In the genomic region with DNA sequence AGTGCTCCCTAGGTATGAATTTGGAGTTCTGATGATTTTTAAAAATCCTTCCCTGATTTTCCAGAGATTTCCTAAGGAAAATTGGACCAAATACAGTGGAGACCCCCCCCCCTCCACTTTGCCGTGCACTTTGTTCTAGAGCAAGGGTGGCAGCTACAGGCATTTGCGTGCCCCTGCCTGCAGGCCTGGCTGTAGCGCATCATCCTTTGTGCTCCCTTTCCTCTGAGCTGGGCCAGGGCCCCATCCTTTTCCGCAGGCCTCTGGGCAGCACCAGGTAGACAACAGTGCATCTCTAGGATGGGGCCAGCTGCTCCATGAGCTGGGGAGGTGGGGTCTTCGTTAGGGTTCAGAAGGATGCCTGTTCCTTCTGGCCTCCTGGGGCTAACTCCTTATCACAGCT, we compare ENCODE assay signal across 2 cellular contexts.
TF ChIP-seq lines count a peak whose summit lies in the region.

No MANE protein-coding gene starts in this region.

TF ChIP-seq in GM23338, 12 proteins besides CTCF, POLR2A, EP300 and RAD21 (continued from another document):
- TF ChIP-seq, protein P1, sequence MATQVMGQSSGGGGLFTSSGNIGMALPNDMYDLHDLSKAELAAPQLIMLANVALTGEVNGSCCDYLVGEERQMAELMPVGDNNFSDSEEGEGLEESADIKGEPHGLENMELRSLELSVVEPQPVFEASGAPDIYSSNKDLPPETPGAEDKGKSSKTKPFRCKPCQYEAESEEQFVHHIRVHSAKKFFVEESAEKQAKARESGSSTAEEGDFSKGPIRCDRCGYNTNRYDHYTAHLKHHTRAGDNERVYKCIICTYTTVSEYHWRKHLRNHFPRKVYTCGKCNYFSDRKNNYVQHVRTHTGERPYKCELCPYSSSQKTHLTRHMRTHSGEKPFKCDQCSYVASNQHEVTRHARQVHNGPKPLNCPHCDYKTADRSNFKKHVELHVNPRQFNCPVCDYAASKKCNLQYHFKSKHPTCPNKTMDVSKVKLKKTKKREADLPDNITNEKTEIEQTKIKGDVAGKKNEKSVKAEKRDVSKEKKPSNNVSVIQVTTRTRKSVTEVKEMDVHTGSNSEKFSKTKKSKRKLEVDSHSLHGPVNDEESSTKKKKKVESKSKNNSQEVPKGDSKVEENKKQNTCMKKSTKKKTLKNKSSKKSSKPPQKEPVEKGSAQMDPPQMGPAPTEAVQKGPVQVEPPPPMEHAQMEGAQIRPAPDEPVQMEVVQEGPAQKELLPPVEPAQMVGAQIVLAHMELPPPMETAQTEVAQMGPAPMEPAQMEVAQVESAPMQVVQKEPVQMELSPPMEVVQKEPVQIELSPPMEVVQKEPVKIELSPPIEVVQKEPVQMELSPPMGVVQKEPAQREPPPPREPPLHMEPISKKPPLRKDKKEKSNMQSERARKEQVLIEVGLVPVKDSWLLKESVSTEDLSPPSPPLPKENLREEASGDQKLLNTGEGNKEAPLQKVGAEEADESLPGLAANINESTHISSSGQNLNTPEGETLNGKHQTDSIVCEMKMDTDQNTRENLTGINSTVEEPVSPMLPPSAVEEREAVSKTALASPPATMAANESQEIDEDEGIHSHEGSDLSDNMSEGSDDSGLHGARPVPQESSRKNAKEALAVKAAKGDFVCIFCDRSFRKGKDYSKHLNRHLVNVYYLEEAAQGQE (IDR thresholded peaks at IDR 0.05; ENCODE audit: unreplicated experiment), result no peak
- TF ChIP-seq POLR2AphosphoS5 (IDR thresholded peaks at IDR 0.05; ENCODE audit: low read depth) (no peak), EZH2 (IDR thresholded peaks at IDR 0.05; ENCODE audit: low read depth, unreplicated experiment) (no peak), ZNF331 (CRISPR knock-in tag; IDR thresholded peaks at IDR 0.05; ENCODE audit: low read depth) (no peak), NANOG (IDR thresholded peaks at IDR 0.05; ENCODE audit: borderline replicate concordance) (no peak)
- TF ChIP-seq, protein P2, sequence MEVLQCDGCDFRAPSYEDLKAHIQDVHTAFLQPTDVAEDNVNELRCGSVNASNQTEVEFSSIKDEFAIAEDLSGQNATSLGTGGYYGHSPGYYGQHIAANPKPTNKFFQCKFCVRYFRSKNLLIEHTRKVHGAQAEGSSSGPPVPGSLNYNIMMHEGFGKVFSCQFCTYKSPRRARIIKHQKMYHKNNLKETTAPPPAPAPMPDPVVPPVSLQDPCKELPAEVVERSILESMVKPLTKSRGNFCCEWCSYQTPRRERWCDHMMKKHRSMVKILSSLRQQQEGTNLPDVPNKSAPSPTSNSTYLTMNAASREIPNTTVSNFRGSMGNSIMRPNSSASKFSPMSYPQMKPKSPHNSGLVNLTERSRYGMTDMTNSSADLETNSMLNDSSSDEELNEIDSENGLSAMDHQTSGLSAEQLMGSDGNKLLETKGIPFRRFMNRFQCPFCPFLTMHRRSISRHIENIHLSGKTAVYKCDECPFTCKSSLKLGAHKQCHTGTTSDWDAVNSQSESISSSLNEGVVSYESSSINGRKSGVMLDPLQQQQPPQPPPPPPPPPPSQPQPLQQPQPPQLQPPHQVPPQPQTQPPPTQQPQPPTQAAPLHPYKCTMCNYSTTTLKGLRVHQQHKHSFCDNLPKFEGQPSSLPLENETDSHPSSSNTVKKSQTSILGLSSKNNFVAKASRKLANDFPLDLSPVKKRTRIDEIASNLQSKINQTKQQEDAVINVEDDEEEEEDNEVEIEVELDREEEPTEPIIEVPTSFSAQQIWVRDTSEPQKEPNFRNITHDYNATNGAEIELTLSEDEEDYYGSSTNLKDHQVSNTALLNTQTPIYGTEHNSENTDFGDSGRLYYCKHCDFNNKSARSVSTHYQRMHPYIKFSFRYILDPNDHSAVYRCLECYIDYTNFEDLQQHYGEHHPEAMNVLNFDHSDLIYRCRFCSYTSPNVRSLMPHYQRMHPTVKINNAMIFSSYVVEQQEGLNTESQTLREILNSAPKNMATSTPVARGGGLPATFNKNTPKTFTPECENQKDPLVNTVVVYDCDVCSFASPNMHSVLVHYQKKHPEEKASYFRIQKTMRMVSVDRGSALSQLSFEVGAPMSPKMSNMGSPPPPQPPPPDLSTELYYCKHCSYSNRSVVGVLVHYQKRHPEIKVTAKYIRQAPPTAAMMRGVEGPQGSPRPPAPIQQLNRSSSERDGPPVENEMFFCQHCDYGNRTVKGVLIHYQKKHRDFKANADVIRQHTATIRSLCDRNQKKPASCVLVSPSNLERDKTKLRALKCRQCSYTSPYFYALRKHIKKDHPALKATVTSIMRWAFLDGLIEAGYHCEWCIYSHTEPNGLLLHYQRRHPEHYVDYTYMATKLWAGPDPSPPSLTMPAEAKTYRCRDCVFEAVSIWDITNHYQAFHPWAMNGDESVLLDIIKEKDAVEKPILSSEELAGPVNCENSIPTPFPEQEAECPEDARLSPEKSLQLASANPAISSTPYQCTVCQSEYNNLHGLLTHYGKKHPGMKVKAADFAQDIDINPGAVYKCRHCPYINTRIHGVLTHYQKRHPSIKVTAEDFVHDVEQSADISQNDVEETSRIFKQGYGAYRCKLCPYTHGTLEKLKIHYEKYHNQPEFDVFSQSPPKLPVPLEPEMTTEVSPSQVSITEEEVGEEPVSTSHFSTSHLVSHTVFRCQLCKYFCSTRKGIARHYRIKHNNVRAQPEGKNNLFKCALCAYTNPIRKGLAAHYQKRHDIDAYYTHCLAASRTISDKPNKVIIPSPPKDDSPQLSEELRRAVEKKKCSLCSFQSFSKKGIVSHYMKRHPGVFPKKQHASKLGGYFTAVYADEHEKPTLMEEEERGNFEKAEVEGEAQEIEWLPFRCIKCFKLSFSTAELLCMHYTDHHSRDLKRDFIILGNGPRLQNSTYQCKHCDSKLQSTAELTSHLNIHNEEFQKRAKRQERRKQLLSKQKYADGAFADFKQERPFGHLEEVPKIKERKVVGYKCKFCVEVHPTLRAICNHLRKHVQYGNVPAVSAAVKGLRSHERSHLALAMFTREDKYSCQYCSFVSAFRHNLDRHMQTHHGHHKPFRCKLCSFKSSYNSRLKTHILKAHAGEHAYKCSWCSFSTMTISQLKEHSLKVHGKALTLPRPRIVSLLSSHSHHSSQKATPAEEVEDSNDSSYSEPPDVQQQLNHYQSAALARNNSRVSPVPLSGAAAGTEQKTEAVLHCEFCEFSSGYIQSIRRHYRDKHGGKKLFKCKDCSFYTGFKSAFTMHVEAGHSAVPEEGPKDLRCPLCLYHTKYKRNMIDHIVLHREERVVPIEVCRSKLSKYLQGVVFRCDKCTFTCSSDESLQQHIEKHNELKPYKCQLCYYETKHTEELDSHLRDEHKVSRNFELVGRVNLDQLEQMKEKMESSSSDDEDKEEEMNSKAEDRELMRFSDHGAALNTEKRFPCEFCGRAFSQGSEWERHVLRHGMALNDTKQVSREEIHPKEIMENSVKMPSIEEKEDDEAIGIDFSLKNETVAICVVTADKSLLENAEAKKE (CRISPR knock-in tag; IDR thresholded peaks at IDR 0.05), result no peak
- TF ChIP-seq, protein P3, sequence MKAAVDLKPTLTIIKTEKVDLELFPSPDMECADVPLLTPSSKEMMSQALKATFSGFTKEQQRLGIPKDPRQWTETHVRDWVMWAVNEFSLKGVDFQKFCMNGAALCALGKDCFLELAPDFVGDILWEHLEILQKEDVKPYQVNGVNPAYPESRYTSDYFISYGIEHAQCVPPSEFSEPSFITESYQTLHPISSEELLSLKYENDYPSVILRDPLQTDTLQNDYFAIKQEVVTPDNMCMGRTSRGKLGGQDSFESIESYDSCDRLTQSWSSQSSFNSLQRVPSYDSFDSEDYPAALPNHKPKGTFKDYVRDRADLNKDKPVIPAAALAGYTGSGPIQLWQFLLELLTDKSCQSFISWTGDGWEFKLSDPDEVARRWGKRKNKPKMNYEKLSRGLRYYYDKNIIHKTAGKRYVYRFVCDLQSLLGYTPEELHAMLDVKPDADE (IDR thresholded peaks at IDR 0.05), result no peak

TF ChIP-seq in WTC11, 78 proteins besides CTCF, POLR2A, EP300 and RAD21 (continued from another document):
- TF ChIP-seq, protein P4, sequence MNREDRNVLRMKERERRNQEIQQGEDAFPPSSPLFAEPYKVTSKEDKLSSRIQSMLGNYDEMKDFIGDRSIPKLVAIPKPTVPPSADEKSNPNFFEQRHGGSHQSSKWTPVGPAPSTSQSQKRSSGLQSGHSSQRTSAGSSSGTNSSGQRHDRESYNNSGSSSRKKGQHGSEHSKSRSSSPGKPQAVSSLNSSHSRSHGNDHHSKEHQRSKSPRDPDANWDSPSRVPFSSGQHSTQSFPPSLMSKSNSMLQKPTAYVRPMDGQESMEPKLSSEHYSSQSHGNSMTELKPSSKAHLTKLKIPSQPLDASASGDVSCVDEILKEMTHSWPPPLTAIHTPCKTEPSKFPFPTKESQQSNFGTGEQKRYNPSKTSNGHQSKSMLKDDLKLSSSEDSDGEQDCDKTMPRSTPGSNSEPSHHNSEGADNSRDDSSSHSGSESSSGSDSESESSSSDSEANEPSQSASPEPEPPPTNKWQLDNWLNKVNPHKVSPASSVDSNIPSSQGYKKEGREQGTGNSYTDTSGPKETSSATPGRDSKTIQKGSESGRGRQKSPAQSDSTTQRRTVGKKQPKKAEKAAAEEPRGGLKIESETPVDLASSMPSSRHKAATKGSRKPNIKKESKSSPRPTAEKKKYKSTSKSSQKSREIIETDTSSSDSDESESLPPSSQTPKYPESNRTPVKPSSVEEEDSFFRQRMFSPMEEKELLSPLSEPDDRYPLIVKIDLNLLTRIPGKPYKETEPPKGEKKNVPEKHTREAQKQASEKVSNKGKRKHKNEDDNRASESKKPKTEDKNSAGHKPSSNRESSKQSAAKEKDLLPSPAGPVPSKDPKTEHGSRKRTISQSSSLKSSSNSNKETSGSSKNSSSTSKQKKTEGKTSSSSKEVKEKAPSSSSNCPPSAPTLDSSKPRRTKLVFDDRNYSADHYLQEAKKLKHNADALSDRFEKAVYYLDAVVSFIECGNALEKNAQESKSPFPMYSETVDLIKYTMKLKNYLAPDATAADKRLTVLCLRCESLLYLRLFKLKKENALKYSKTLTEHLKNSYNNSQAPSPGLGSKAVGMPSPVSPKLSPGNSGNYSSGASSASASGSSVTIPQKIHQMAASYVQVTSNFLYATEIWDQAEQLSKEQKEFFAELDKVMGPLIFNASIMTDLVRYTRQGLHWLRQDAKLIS (CRISPR knock-in tag; IDR thresholded peaks at IDR 0.05; ENCODE audit: borderline replicate concordance), result no peak
- TF ChIP-seq ATF1 (CRISPR knock-in tag; IDR thresholded peaks at IDR 0.05) (no peak), GRHL2 (CRISPR knock-in tag; IDR thresholded peaks at IDR 0.05; ENCODE audit: insufficient replicate concordance, severe bottlenecking) (no peak), SMAD4 (CRISPR knock-in tag; IDR thresholded peaks at IDR 0.05) (no peak), FOXK1 (CRISPR knock-in tag; IDR thresholded peaks at IDR 0.05) (no peak), ZNF317 (CRISPR knock-in tag; IDR thresholded peaks at IDR 0.05; ENCODE audit: borderline replicate concordance, low read depth) (no peak), CBFB (CRISPR knock-in tag; IDR thresholded peaks at IDR 0.05; ENCODE audit: low read depth) (no peak), MXD4 (CRISPR knock-in tag; IDR thresholded peaks at IDR 0.05; ENCODE audit: borderline replicate concordance) (no peak), ZNF232 (CRISPR knock-in tag; IDR thresholded peaks at IDR 0.05) (no peak)
- TF ChIP-seq, protein P5, sequence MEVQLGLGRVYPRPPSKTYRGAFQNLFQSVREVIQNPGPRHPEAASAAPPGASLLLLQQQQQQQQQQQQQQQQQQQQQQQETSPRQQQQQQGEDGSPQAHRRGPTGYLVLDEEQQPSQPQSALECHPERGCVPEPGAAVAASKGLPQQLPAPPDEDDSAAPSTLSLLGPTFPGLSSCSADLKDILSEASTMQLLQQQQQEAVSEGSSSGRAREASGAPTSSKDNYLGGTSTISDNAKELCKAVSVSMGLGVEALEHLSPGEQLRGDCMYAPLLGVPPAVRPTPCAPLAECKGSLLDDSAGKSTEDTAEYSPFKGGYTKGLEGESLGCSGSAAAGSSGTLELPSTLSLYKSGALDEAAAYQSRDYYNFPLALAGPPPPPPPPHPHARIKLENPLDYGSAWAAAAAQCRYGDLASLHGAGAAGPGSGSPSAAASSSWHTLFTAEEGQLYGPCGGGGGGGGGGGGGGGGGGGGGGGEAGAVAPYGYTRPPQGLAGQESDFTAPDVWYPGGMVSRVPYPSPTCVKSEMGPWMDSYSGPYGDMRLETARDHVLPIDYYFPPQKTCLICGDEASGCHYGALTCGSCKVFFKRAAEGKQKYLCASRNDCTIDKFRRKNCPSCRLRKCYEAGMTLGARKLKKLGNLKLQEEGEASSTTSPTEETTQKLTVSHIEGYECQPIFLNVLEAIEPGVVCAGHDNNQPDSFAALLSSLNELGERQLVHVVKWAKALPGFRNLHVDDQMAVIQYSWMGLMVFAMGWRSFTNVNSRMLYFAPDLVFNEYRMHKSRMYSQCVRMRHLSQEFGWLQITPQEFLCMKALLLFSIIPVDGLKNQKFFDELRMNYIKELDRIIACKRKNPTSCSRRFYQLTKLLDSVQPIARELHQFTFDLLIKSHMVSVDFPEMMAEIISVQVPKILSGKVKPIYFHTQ (CRISPR knock-in tag; IDR thresholded peaks at IDR 0.05), result no peak
- TF ChIP-seq, protein P6, sequence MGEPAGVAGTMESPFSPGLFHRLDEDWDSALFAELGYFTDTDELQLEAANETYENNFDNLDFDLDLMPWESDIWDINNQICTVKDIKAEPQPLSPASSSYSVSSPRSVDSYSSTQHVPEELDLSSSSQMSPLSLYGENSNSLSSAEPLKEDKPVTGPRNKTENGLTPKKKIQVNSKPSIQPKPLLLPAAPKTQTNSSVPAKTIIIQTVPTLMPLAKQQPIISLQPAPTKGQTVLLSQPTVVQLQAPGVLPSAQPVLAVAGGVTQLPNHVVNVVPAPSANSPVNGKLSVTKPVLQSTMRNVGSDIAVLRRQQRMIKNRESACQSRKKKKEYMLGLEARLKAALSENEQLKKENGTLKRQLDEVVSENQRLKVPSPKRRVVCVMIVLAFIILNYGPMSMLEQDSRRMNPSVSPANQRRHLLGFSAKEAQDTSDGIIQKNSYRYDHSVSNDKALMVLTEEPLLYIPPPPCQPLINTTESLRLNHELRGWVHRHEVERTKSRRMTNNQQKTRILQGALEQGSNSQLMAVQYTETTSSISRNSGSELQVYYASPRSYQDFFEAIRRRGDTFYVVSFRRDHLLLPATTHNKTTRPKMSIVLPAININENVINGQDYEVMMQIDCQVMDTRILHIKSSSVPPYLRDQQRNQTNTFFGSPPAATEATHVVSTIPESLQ (CRISPR knock-in tag; IDR thresholded peaks at IDR 0.05), result no peak
- TF ChIP-seq, protein P7, sequence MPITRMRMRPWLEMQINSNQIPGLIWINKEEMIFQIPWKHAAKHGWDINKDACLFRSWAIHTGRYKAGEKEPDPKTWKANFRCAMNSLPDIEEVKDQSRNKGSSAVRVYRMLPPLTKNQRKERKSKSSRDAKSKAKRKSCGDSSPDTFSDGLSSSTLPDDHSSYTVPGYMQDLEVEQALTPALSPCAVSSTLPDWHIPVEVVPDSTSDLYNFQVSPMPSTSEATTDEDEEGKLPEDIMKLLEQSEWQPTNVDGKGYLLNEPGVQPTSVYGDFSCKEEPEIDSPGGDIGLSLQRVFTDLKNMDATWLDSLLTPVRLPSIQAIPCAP (CRISPR knock-in tag; IDR thresholded peaks at IDR 0.05), result no peak
- TF ChIP-seq, protein P8, sequence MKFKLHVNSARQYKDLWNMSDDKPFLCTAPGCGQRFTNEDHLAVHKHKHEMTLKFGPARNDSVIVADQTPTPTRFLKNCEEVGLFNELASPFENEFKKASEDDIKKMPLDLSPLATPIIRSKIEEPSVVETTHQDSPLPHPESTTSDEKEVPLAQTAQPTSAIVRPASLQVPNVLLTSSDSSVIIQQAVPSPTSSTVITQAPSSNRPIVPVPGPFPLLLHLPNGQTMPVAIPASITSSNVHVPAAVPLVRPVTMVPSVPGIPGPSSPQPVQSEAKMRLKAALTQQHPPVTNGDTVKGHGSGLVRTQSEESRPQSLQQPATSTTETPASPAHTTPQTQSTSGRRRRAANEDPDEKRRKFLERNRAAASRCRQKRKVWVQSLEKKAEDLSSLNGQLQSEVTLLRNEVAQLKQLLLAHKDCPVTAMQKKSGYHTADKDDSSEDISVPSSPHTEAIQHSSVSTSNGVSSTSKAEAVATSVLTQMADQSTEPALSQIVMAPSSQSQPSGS (CRISPR knock-in tag; IDR thresholded peaks at IDR 0.05; ENCODE audit: borderline replicate concordance, low read depth), result no peak
